10 cellular contexts compared by ENCODE assay signal in the genomic region with DNA sequence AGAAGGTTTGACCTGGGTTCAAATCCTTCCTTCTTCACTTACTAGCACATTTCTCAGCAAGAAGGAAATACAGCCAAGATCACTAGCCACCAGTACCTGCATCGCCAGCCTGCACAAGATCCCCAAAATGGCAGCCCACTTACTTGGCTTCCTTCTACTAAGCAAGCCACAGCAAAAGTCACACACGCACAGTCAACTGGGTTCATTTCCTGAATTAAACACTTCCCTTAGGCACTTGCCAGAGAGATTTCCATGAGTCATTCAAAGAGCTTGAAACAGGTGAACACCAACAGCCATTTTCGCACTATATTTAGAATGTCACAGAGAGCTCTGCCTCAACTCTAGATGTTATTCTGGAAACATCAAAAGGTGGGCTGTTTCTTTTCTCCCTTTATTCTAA. TPM values are rescaled to one million over a fixed set of nuclear protein-coding genes. Genes with fewer than 3 reads are reported as not detected.
DNase-seq lines count a peak whose midpoint lies in the region; ATAC-seq, FAIRE-seq and TF ChIP-seq lines count a peak whose summit lies in the region.
"Had no signal": no experiment of that assay in that cellular context is flagged by ENCODE, and none has a peak within 500 bp of the region (broad histone marks: within the 10 kb centered on the region; RNA-seq: fewer than 3 reads in every experiment).

No MANE protein-coding gene starts in this region.

- no peak for FAIRE-seq in HTR-8/SVneo (lab: Jason Lieb, UNC)
- FAIRE-seq in small intestine (lab: Jason Lieb, UNC) = no peak

- ATAC-seq in HG03457 (IDR thresholded peaks at IDR 0.05; ENCODE audit: unreplicated experiment) = no peak
- ATAC-seq: activated T-cell treated with anti-CD3 and anti-CD28 coated beads, Interleukin-2, amount 50 U/mL, for 4 hours had no signal

- H2AFZ ChIP-seq in mammary epithelial cell (ENCODE audit: low read depth, low read length) = no peak overlapping the region

- WGBS in mammary epithelial cell (ENCODE audit: low coverage, missing lambda C conversion rate) = 60% methylated on average over 3 of the region's 3 CpGs
- 58 to 61% (median 61%) methylated on average over 3 of the region's 3 CpGs for WGBS in small intestine, 3 donors

- CTCF ChIA-PET in mammary epithelial cell (lab: Charles Lee; ENCODE audit: low non-redundant PET) = no interaction called here

- DNase-seq in NCI-H1436 treated with DMSO at 0.1 percent for 48 hours (lab: John Stamatoyannopoulos, UW) (peak; percentile 16), NCI-H1436 (lab: John Stamatoyannopoulos, UW) (no peak), HTR-8/SVneo (ENCODE audit: insufficient read length, low spot score) (peak; percentile 36), mammary epithelial cell (peak; percentile 66), small intestine (peak; percentile 66), kidney glomerular epithelial cell (lab: John Stamatoyannopoulos, UW) (no peak)
- DNase-seq in activated CD8-positive, alpha-beta memory T cell treated with anti-CD3 and anti-CD28 coated beads for 24 hours = no peak
- DNase-seq: activated T-cell treated with anti-CD3 and anti-CD28 coated beads, Interleukin-2, amount 50 U/mL, for 4 hours; NCI-H69 had no signal

- H3K27me3 ChIP-seq in mammary epithelial cell (ENCODE audit: insufficient read depth, low read length) (no peaks in the 10 kb centered on the region), small intestine (ENCODE audit: control insufficient read depth in 2 of 2, insufficient read depth in 2 of 2, low read length in 2 of 2) (no peaks in the 10 kb centered on the region)

- BruUV-seq in mammary epithelial cell (replicated peaks; lab: Mats Ljungman, UMichigan) = TSS peak; percentile 22

- no peak overlapping the region for H3K4me2 ChIP-seq in mammary epithelial cell (ENCODE audit: insufficient read depth, low read depth, low read length)

- dilution Hi-C loops in mammary epithelial cell (cut with HindIII; ENCODE audit: low sequenced_read_pairs) = no loop called here

- H3K4me3 ChIP-seq in mammary epithelial cell (replicated peaks in 1 of 3; ENCODE audit: insufficient read depth in 1 of 3, low read depth in 2 of 3, low read length in 3 of 3) (no peak overlapping the region), small intestine (ENCODE audit: low read depth in 1 of 2, low read length in 2 of 2) (no peak overlapping the region)

- H3K36me3 ChIP-seq in mammary epithelial cell (ENCODE audit: insufficient read depth, low read length) (no peaks in the 10 kb centered on the region), small intestine (ENCODE audit: control insufficient read depth in 2 of 2, insufficient read depth in 2 of 2, low read length in 2 of 2) (peaks cover 0 to 2% of the 10 kb centered on the region in 2 donors)

- TF ChIP-seq CTCF in mammary epithelial cell (conservative IDR thresholded peaks at IDR 0.05 in 1 of 2, IDR thresholded peaks at IDR 0.05 in 1 of 2; ENCODE audit: extremely low read depth in 1 of 2, insufficient read depth in 1 of 2, low read depth in 1 of 2, low read length in 2 of 2) = no peak

- no peaks in the 10 kb centered on the region for H3K79me2 ChIP-seq in mammary epithelial cell (ENCODE audit: insufficient read depth, low read length)

- H3K9me3 ChIP-seq in mammary epithelial cell (replicated peaks; ENCODE audit: insufficient read depth, low read length) (peaks cover 10% of the 10 kb centered on the region), small intestine (ENCODE audit: control insufficient read depth, low read depth) (no peaks in the 10 kb centered on the region)

- H3K4me1 ChIP-seq in mammary epithelial cell (ENCODE audit: insufficient read depth, low read length) = peaks cover 18% of the 10 kb centered on the region
- peaks cover 7 to 13% of the 10 kb centered on the region in 2 donors for H3K4me1 ChIP-seq in small intestine (ENCODE audit: control insufficient read depth in 2 of 2, insufficient read depth in 1 of 2, low read depth in 1 of 2, low read length in 1 of 2)

- in situ Hi-C loops in mammary epithelial cell (cut with MboI; ENCODE audit: low sequenced_read_pairs in 2 of 2) = no loop called here

- intact Hi-C loops in mammary epithelial cell (cut with micrococcal nuclease) = no loop called here

- no peaks in the 10 kb centered on the region for H4K20me1 ChIP-seq in mammary epithelial cell (ENCODE audit: insufficient read depth, low read length)

- H3K27ac ChIP-seq in mammary epithelial cell (ENCODE audit: insufficient read depth, low read depth, low read length) (no peak overlapping the region), small intestine (ENCODE audit: low read depth in 1 of 2, low read length in 1 of 2) (peak overlapping the region in 1 of 2 donors; percentile 12)

- no peak overlapping the region for H3K9ac ChIP-seq in mammary epithelial cell (ENCODE audit: insufficient read depth, low read length)

RNA-seq across cellular contexts. Expression of a gene that starts 42.6 kb away (rescaled TPM):
- 10 to 100 TPM in 1 of 2 donors, 1 to 10 TPM in 1; 7.8 to 46.3 TPM for total RNA-seq in mammary epithelial cell
- polyA plus RNA-seq in mammary epithelial cell = 16.9 TPM
- polyA minus RNA-seq in mammary epithelial cell = 27.4 TPM
- 10 to 100 TPM; 42.4 to 47.2 (median 43.8) TPM for polyA plus RNA-seq in small intestine

Comparison
In these comparisons a context has a peak if more than half of its experiments do, and no peak if none do; other contexts are left out.
1. DNase-seq: peak in NCI-H1436 treated with DMSO at 0.1 percent for 48 hours (single experiment), HTR-8/SVneo (single experiment), mammary epithelial cell (single experiment) and small intestine (single experiment); none in NCI-H1436 (single experiment), activated CD8-positive, alpha-beta memory T cell treated with anti-CD3 and anti-CD28 coated beads for 24 hours (single experiment) and kidney glomerular epithelial cell (single experiment).